Comparison of ENCODE assay signal across 8 cellular contexts in genomic region chr12:49369723-49370145, GRCh38. TPM values are rescaled to one million over a fixed set of nuclear protein-coding genes. Genes with fewer than 3 reads are reported as not detected.
A peak's percentile ranks its signal among the peaks of the same experiment; 100 is the strongest.
DNase-seq lines count a peak whose midpoint lies in the region; ATAC-seq and TF ChIP-seq lines count a peak whose summit lies in the region.

No MANE protein-coding gene starts in this region.

- peaks cover 30% of the 10 kb centered on the region for H3K4me1 Mint-ChIP-seq in neural crest cell

- H3K4me1 ChIP-seq in OCI-LY3 (ENCODE audit: low read length) = peaks cover 28% of the 10 kb centered on the region

- ATAC-seq in GM18868 (IDR thresholded peaks at IDR 0.05; ENCODE audit: unreplicated experiment) (peak; percentile 42), HG03095 (IDR thresholded peaks at IDR 0.05; ENCODE audit: unreplicated experiment) (peak; percentile 57)

- H3K4me3 Mint-ChIP-seq in neural crest cell = peak overlapping the region; percentile 78

- H3K79me2 ChIP-seq in OCI-LY3 (ENCODE audit: low read length) = peaks cover 67% of the 10 kb centered on the region

- peak; percentile 14 for DNase-seq in COR-L47 (lab: John Stamatoyannopoulos, UW)
- peak; percentile 33 for DNase-seq in cerebellar cortex (ENCODE audit: low spot score)
- DNase-seq in neural crest cell (ENCODE audit: low read depth, low spot score) = no peak
- DNase-seq in mesenteric fat pad (ENCODE audit: low spot score) = no peak
- no peak for DNase-seq in anterior cingulate cortex (lab: John Stamatoyannopoulos, UW)

- no peaks in the 10 kb centered on the region for H3K27me3 Mint-ChIP-seq in neural crest cell (ENCODE audit: low read depth)

- no peaks in the 10 kb centered on the region for H3K27me3 ChIP-seq in OCI-LY3 (ENCODE audit: low read depth, low read length)

- peak overlapping the region; percentile 87 for H3K4me3 ChIP-seq in OCI-LY3 (ENCODE audit: low read length)

- H2AFZ ChIP-seq in OCI-LY3 (ENCODE audit: low read depth, low read length) = no peak overlapping the region

- peak overlapping the region; percentile 91 for H3K4me2 ChIP-seq in OCI-LY3 (ENCODE audit: low read length)

- no peaks in the 10 kb centered on the region for H3K36me3 ChIP-seq in OCI-LY3 (replicated peaks; ENCODE audit: low read depth, low read length)

- no peak overlapping the region for H3K9ac ChIP-seq in OCI-LY3 (ENCODE audit: low read length)

- peak overlapping the region; percentile 17 for H3K27ac ChIP-seq in OCI-LY3 (ENCODE audit: low read length)

- peaks cover 22% of the 10 kb centered on the region; the same call in 1 of the 2 replicates for H4K20me1 ChIP-seq in OCI-LY3 (ENCODE audit: insufficient read depth, low read length)

- no peak overlapping the region for H3K27ac Mint-ChIP-seq in neural crest cell (ENCODE audit: unreplicated experiment)

- no peaks in the 10 kb centered on the region for H3K9me3 Mint-ChIP-seq in neural crest cell

- H3K36me3 Mint-ChIP-seq in neural crest cell (ENCODE audit: low read depth) = peaks cover 3% of the 10 kb centered on the region

- TF ChIP-seq CTCF in OCI-LY3 (IDR thresholded peaks at IDR 0.05; ENCODE audit: low read depth, low read length) (no peak; the same call in 1 of the 2 replicates), neural crest cell (conservative IDR thresholded peaks at IDR 0.05) (peak; percentile 51)

- no peaks in the 10 kb centered on the region for H3K9me3 ChIP-seq in OCI-LY3 (ENCODE audit: insufficient read depth, low read length)

RNA-seq across cellular contexts. Expression of gene SPATS2, which starts 2.5 kb away (rescaled TPM):
- total RNA-seq in neural crest cell (45.2 and 45.7 TPM in 2 replicates), mesenteric fat pad (9.9 TPM)

RNA-seq across cellular contexts. Expression of gene DNAJC22, which starts 23.0 kb away (rescaled TPM):
- total RNA-seq in neural crest cell = 0.32 and 0.35 TPM in 2 replicates
- not detected for total RNA-seq in mesenteric fat pad

RNA-seq across cellular contexts. Expression of gene C1QL4, which starts 32.7 kb away (rescaled TPM):
- total RNA-seq in neural crest cell (0.63 and 0.80 TPM in 2 replicates), mesenteric fat pad (not detected)

RNA-seq across cellular contexts. Expression of gene TROAP, which starts 46.7 kb away (rescaled TPM):
- total RNA-seq in neural crest cell (88.0 and 91.2 TPM in 2 replicates), mesenteric fat pad (not detected)

Comparison
In these comparisons a context has a peak if more than half of its experiments do, and no peak if none do; other contexts are left out.
1. DNase-seq: peak in COR-L47 (single experiment) and cerebellar cortex (single experiment); none in neural crest cell (single experiment), mesenteric fat pad (single experiment) and anterior cingulate cortex (0 of 58).